Comparison of ENCODE assay signal across 8 cellular contexts in the genomic region with DNA sequence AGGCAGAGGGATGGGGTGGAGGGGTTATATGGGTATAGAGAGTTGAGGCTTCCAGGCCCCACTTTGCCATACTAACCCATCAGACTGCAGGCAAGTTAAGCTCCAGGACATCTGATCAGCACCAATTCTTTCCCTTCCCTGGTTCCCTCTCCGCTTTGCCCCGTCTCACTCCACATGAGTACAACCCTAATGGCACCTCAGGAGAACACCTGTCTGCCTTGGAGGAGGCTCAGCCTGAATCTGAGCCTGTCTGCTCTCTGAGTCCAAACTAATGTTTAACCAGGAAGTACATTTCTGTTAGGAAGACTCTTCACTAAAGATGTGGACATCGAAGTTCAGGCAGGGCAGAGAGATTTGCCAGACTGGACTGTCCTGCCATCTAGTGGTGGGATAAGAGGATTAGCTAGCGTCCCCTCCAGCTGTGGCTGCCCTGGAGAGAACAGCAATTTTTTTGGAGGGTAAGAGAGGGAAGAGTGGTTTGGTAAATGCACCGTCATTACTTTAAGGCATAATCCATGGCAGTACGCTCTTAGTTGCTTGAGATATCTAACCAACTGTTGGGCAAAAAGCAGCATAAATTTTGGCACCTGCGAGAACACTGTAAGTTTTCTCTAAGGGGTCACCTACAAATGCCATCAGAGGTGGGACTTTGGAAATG. TPM values are rescaled to one million over a fixed set of nuclear protein-coding genes. Genes with fewer than 3 reads are reported as not detected.
DNase-seq lines count a peak whose midpoint lies in the region; ATAC-seq and TF ChIP-seq lines count a peak whose summit lies in the region.

No MANE protein-coding gene starts in this region.

- no peak overlapping the region for H3K4me3 ChIP-seq in AG10803 (ENCODE audit: low read length)
- no peak overlapping the region for H3K4me3 ChIP-seq in fibroblast of the aortic adventitia (ENCODE audit: low read depth, low read length)
- H3K4me3 ChIP-seq in tibial artery: no peak overlapping the region

- no peak overlapping the region for H3K27ac ChIP-seq in tibial artery

- ATAC-seq in GM19023 (IDR thresholded peaks at IDR 0.05; ENCODE audit: unreplicated experiment): peak; percentile 85

- no peaks in the 10 kb centered on the region for H3K36me3 ChIP-seq in tibial artery

- H3K9me3 ChIP-seq in tibial artery: no peaks in the 10 kb centered on the region

- TF ChIP-seq CTCF in AG10803 (conservative IDR thresholded peaks at IDR 0.05; ENCODE audit: low read length) (peak; percentile 97), LNCAP (IDR thresholded peaks at IDR 0.05) (peak; percentile 90), fibroblast of the aortic adventitia (IDR thresholded peaks at IDR 0.05; ENCODE audit: insufficient read depth, low read length) (peak; percentile 92), tibial artery (IDR thresholded peaks at IDR 0.05) (peak; percentile 87 to 93)

- H3K27me3 ChIP-seq in tibial artery: peaks cover 0 to 12% of the 10 kb centered on the region in 2 donors

- peak; percentile 90 for DNase-seq in AG10803 (ENCODE audit: low read depth)
- DNase-seq in RPMI8226: peak; percentile 63
- peak; percentile 27 for DNase-seq in activated T-helper 1 cell treated with Interleukin-2 at 50 U/mL for 16 hours (ENCODE audit: low read depth)
- peak; percentile 95 for DNase-seq in fibroblast of the aortic adventitia (ENCODE audit: low read depth)
- DNase-seq in non-pigmented ciliary epithelial cell (ENCODE audit: low read depth): peak; percentile 58
- peak; percentile 57 to 85 for DNase-seq in tibial artery

- intact Hi-C loops in tibial artery (cut with DNase I; ENCODE audit: low total_unique reads): loop anchor here (2.0 kb wide), 1 partner anchor 68 kb away; no protein-coding TSS in a partner anchor

- peaks cover 0 to 21% (median 11%) of the 10 kb centered on the region in 4 donors for H3K4me1 ChIP-seq in tibial artery

RNA-seq across cellular contexts. Expression of a gene that starts 29.2 kb away (rescaled TPM):
- 3.6 and 6.1 TPM in 2 replicates for total RNA-seq in fibroblast of the aortic adventitia (ENCODE audit: low replicate concordance)

RNA-seq across cellular contexts. Expression of a gene that starts 47.8 kb away (rescaled TPM):
- 10.3 and 18.2 TPM in 2 replicates for total RNA-seq in fibroblast of the aortic adventitia (ENCODE audit: low replicate concordance)

Comparison
In these comparisons a context has a peak if more than half of its experiments do, and no peak if none do; other contexts are left out.
1. DNase-seq: peak in every context shown above with its lines; median percentile 95 in fibroblast of the aortic adventitia; 90 in AG10803; 71 in tibial artery; 63 in RPMI8226; 58 in non-pigmented ciliary epithelial cell; 27 in activated T-helper 1 cell treated with Interleukin-2 at 50 U/mL for 16 hours.